In the genomic region with DNA sequence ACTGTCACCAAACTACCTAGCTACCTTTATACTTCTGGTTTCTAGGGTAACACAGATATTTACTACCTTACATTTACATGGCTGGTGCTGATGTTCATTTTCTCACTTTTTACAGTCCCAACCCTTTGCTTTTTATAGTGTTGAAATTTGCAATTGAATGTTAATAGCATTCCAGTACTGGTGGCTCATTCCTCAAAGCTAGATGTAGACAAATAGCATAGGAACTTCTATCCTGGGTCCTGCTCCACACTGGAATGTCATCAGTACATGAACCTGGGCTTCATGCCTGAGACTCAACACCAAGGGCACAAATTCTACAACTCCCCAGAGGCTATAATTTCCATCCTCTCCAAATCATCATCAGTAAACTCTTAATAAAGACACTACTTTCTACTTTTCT, we compare ENCODE assay signal across 16 cellular contexts. TPM values are rescaled to one million over a fixed set of nuclear protein-coding genes. Genes with fewer than 3 reads are reported as not detected.
DNase-seq lines count a peak whose midpoint lies in the region; ATAC-seq and TF ChIP-seq lines count a peak whose summit lies in the region.
"Had no signal": no experiment of that assay in that cellular context is flagged by ENCODE, and none has a peak within 500 bp of the region (broad histone marks: within the 10 kb centered on the region; RNA-seq: fewer than 3 reads in every experiment).

No MANE protein-coding gene starts in this region.

- H3K27ac Mint-ChIP-seq in HFFc6, result peak overlapping the region; percentile 58

- H3K36me3 Mint-ChIP-seq in HFFc6 (ENCODE audit: low read depth), result no peaks in the 10 kb centered on the region

- TF ChIP-seq EP300 in SK-N-SH (IDR thresholded peaks at IDR 0.05; ENCODE audit: borderline replicate concordance in 1 of 2, low read depth in 1 of 2, low read length in 1 of 2), result no peak

- H3K4me1 Mint-ChIP-seq in HFFc6 (ENCODE audit: low read depth), result peaks cover 19% of the 10 kb centered on the region

- no peak overlapping the region for H3K4me3 Mint-ChIP-seq in HFFc6

- 0 out of 2 replicates have a peak overlapping the region, but pooled peaks have one; percentile 9 for H2AFZ ChIP-seq in SK-N-SH (ENCODE audit: low read depth)
- no peak overlapping the region for H2AFZ ChIP-seq in MM.1S (ENCODE audit: low read length)

- TF ChIP-seq CTCF in SK-N-SH (IDR thresholded peaks at IDR 0.05), result no peak
- TF ChIP-seq CTCF in HFFc6 (IDR thresholded peaks at IDR 0.05), result no peak
- no peak for TF ChIP-seq CTCF in MM.1S (IDR thresholded peaks at IDR 0.05; ENCODE audit: low read length)

- H3K9me3 ChIP-seq in SK-N-SH, result no peaks in the 10 kb centered on the region
- H3K9me3 ChIP-seq in MM.1S (replicated peaks; ENCODE audit: insufficient read depth, low read length), result no peaks in the 10 kb centered on the region
- H3K9me3 ChIP-seq: Peyer's patch had no signal

- DNase-seq in SK-N-SH (no peak), HFFc6 (no peak), fibroblast of gingiva (ENCODE audit: low read depth) (peak; percentile 0), GF-D8 (lab: John Stamatoyannopoulos, UW) (no peak), retina (no peak), MM.1S (no peak)
- DNase-seq: 8988T, C1 segment of cervical spinal cord, DND-41, GDM1, H7, NCI-H1694 treated with DMSO at 0.1 percent for 48 hours, Peyer's patch had no signal

- peaks cover 2% of the 10 kb centered on the region; the same call in 1 of the 2 replicates for H3K27me3 Mint-ChIP-seq in HFFc6 (ENCODE audit: insufficient read depth)

- H3K36me3 ChIP-seq in SK-N-SH (replicated peaks in 1 of 2; ENCODE audit: control insufficient read depth in 1 of 2, insufficient read depth in 2 of 2, low read length in 1 of 2) (no peaks in the 10 kb centered on the region), MM.1S (replicated peaks; ENCODE audit: insufficient read depth, low read length) (no peaks in the 10 kb centered on the region)
- H3K36me3 ChIP-seq: Peyer's patch had no signal

- no peak overlapping the region for H3K4me2 ChIP-seq in SK-N-SH
- H3K4me2 ChIP-seq in MM.1S (ENCODE audit: low read depth, low read length), result no peak overlapping the region

- H4K20me1 ChIP-seq in SK-N-SH (ENCODE audit: insufficient read depth) (no peaks in the 10 kb centered on the region), MM.1S (ENCODE audit: insufficient read depth, low read length) (no peaks in the 10 kb centered on the region)

- no peaks in the 10 kb centered on the region for H3K9me2 ChIP-seq in SK-N-SH
- no peaks in the 10 kb centered on the region for H3K9me2 ChIP-seq in MM.1S (replicated peaks; ENCODE audit: insufficient read depth, low read length)

- H3K27me3 ChIP-seq in SK-N-SH (ENCODE audit: insufficient read depth) (no peaks in the 10 kb centered on the region), MM.1S (replicated peaks; ENCODE audit: insufficient read depth, low read length) (no peaks in the 10 kb centered on the region)
- H3K27me3 ChIP-seq: Peyer's patch had no signal

- no peaks in the 10 kb centered on the region for H3F3A ChIP-seq in SK-N-SH (replicated peaks; ENCODE audit: insufficient read depth)
- H3F3A ChIP-seq in MM.1S (ENCODE audit: insufficient read depth, low read length), result no peaks in the 10 kb centered on the region

- H3K9ac ChIP-seq in SK-N-SH, result no peak overlapping the region
- no peak overlapping the region for H3K9ac ChIP-seq in MM.1S (ENCODE audit: low read length)

- no peak for TF ChIP-seq RAD21 in SK-N-SH (IDR thresholded peaks at IDR 0.05; ENCODE audit: low read length)

- H3K4me1 ChIP-seq in SK-N-SH (ENCODE audit: control insufficient read depth in 1 of 2, insufficient read depth in 2 of 2, low read depth in 1 of 2, low read length in 1 of 2) (no peaks in the 10 kb centered on the region), MM.1S (ENCODE audit: low read length) (no peaks in the 10 kb centered on the region)
- H3K4me1 ChIP-seq: Peyer's patch had no signal

- no peak overlapping the region for H3K4me3 ChIP-seq in SK-N-SH (ENCODE audit: low read depth in 2 of 2, low read length in 1 of 2)
- no peak overlapping the region for H3K4me3 ChIP-seq in MM.1S (ENCODE audit: low read length)
- H3K4me3 ChIP-seq: Peyer's patch had no signal

- no peak overlapping the region for H3K27ac ChIP-seq in SK-N-SH (ENCODE audit: low read depth in 2 of 2, low read length in 1 of 2)
- H3K27ac ChIP-seq in MM.1S (ENCODE audit: low read length), result no peak overlapping the region
- H3K27ac ChIP-seq: Peyer's patch had no signal

- POLR2A ChIA-PET in SK-N-SH (lab: Yijun Ruan, JAX), result no interaction called here

- CTCF ChIA-PET in SK-N-SH (lab: Yijun Ruan, JAX), result no interaction called here

- ATAC-seq in SK-N-SH treated with all-trans-retinoic acid at 6 μM for 48 hours, result no peak
- no peak for ATAC-seq in HG03108 (IDR thresholded peaks at IDR 0.05; ENCODE audit: unreplicated experiment)

- H3K79me2 ChIP-seq in SK-N-SH (ENCODE audit: insufficient read depth) (no peaks in the 10 kb centered on the region), MM.1S (ENCODE audit: low read length) (no peaks in the 10 kb centered on the region)

- H3K9me3 Mint-ChIP-seq in HFFc6, result no peaks in the 10 kb centered on the region

TF ChIP-seq in SK-N-SH, 30 proteins besides CTCF, POLR2A, EP300 and RAD21 (continues in another document):
- TF ChIP-seq YY1 (IDR thresholded peaks at IDR 0.05; ENCODE audit: low read depth), result no peak
- TF ChIP-seq, protein P1, sequence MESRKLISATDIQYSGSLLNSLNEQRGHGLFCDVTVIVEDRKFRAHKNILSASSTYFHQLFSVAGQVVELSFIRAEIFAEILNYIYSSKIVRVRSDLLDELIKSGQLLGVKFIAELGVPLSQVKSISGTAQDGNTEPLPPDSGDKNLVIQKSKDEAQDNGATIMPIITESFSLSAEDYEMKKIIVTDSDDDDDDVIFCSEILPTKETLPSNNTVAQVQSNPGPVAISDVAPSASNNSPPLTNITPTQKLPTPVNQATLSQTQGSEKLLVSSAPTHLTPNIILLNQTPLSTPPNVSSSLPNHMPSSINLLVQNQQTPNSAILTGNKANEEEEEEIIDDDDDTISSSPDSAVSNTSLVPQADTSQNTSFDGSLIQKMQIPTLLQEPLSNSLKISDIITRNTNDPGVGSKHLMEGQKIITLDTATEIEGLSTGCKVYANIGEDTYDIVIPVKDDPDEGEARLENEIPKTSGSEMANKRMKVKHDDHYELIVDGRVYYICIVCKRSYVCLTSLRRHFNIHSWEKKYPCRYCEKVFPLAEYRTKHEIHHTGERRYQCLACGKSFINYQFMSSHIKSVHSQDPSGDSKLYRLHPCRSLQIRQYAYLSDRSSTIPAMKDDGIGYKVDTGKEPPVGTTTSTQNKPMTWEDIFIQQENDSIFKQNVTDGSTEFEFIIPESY (IDR thresholded peaks at IDR 0.05; ENCODE audit: borderline replicate concordance, low read depth), result no peak
- TF ChIP-seq, protein P2, sequence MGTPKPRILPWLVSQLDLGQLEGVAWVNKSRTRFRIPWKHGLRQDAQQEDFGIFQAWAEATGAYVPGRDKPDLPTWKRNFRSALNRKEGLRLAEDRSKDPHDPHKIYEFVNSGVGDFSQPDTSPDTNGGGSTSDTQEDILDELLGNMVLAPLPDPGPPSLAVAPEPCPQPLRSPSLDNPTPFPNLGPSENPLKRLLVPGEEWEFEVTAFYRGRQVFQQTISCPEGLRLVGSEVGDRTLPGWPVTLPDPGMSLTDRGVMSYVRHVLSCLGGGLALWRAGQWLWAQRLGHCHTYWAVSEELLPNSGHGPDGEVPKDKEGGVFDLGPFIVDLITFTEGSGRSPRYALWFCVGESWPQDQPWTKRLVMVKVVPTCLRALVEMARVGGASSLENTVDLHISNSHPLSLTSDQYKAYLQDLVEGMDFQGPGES (IDR thresholded peaks at IDR 0.05; ENCODE audit: low read depth, low read length), result no peak

TF ChIP-seq in SK-N-SH treated with all-trans-retinoic acid at 6 μM for 48 hours, 23 proteins besides CTCF, POLR2A, EP300 and RAD21:
- TF ChIP-seq TOX (CRISPR knock-in tag; IDR thresholded peaks at IDR 0.05; ENCODE audit: borderline replicate concordance) (no peak), GLIS3 (CRISPR knock-in tag; IDR thresholded peaks at IDR 0.05) (no peak), BACH2 (CRISPR knock-in tag; IDR thresholded peaks at IDR 0.05; ENCODE audit: borderline replicate concordance) (no peak)
- TF ChIP-seq, protein P3, sequence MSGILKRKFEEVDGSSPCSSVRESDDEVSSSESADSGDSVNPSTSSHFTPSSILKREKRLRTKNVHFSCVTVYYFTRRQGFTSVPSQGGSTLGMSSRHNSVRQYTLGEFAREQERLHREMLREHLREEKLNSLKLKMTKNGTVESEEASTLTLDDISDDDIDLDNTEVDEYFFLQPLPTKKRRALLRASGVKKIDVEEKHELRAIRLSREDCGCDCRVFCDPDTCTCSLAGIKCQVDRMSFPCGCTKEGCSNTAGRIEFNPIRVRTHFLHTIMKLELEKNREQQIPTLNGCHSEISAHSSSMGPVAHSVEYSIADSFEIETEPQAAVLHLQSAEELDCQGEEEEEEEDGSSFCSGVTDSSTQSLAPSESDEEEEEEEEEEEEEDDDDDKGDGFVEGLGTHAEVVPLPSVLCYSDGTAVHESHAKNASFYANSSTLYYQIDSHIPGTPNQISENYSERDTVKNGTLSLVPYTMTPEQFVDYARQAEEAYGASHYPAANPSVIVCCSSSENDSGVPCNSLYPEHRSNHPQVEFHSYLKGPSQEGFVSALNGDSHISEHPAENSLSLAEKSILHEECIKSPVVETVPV (CRISPR knock-in tag; IDR thresholded peaks at IDR 0.05), result no peak

RNA-seq across cellular contexts. Expression of a gene that starts 10.3 kb away (rescaled TPM):
- 7.2 and 8.2 TPM in 2 replicates for polyA plus RNA-seq in SK-N-SH (2012; rRNA removed)
- 6.6 and 6.8 TPM in 2 replicates for polyA plus RNA-seq in SK-N-SH (2012; cell fraction: cytosol; rRNA removed)
- 7.0 and 12.2 TPM in 2 replicates for polyA plus RNA-seq in SK-N-SH (2012; cell fraction: nucleus; rRNA removed)
- 10 to 100 TPM; 14.5 to 16.2 (median 15.7) TPM for total RNA-seq in HFFc6 (2021; fragmentation: NEBNext Ultra II Directional; extraction: Animal tissue kit (Norgen Biotek cat#: 25700))

RNA-seq across cellular contexts. Expression of a gene that starts 16.5 kb away (rescaled TPM):
- 5.6 and 6.6 TPM in 2 replicates for polyA plus RNA-seq in SK-N-SH (2012; rRNA removed)
- polyA plus RNA-seq in SK-N-SH (2012; cell fraction: cytosol; rRNA removed), result 6.6 and 6.9 TPM in 2 replicates
- 1.5 and 2.4 TPM in 2 replicates for polyA plus RNA-seq in SK-N-SH (2012; cell fraction: nucleus; rRNA removed)
- 1 to 10 TPM; 2.3 to 4.5 (median 3.8) TPM for total RNA-seq in HFFc6 (2021; fragmentation: NEBNext Ultra II Directional; extraction: Animal tissue kit (Norgen Biotek cat#: 25700))
- total RNA-seq: SK-MEL-5 had no signal

RNA-seq across cellular contexts. Expression of a gene that starts 35.8 kb away (rescaled TPM):
- polyA plus RNA-seq in SK-N-SH (2012; rRNA removed), result 2.4 and 2.6 TPM in 2 replicates
- 2.5 and 3.3 TPM in 2 replicates for polyA plus RNA-seq in SK-N-SH (2012; cell fraction: cytosol; rRNA removed)
- polyA plus RNA-seq in SK-N-SH (2012; cell fraction: nucleus; rRNA removed), result 2.7 and 4.0 TPM in 2 replicates
- total RNA-seq in HFFc6 (2021; fragmentation: NEBNext Ultra II Directional; extraction: Animal tissue kit (Norgen Biotek cat#: 25700)), result 10 to 100 TPM in 5 of 6 experiments, 1 to 10 TPM in 1; 6.7 to 15.7 (median 14.3) TPM
